13 cellular contexts compared by ENCODE assay signal in genomic region chr6:82217014-82217621, GRCh38. TPM values are rescaled to one million over a fixed set of nuclear protein-coding genes. Genes with fewer than 3 reads are reported as not detected.
DNase-seq lines count a peak whose midpoint lies in the region; ATAC-seq and TF ChIP-seq lines count a peak whose summit lies in the region.
"Had no signal": no experiment of that assay in that cellular context is flagged by ENCODE, and none has a peak within 500 bp of the region (broad histone marks: within the 10 kb centered on the region; RNA-seq: fewer than 3 reads in every experiment).

No MANE protein-coding gene starts in this region.

- DNase-seq in chondrocyte (ENCODE audit: low spot score) = no peak
- DNase-seq in AG20443 (ENCODE audit: low spot score) = no peak
- no peak for DNase-seq in activated CD4-positive, CD25-positive, alpha-beta regulatory T cell (lab: John Stamatoyannopoulos, UW)
- no peak for DNase-seq in NCI-H1694 (lab: John Stamatoyannopoulos, UW)
- DNase-seq in endothelial cell (ENCODE audit: low spot score) = no peak
- DNase-seq: DMS79; occipital lobe; Peyer's patch; stimulated activated CD4-positive, alpha-beta T cell treated with anti-CD3 and anti-CD28 coated beads, Interleukin-4, amount 100 ng/mL, for 4 hours; testis had no signal

- H3K27ac Mint-ChIP-seq in chondrocyte (ENCODE audit: unreplicated experiment) (peak overlapping the region; percentile 23), endothelial cell (ENCODE audit: unreplicated experiment) (no peak overlapping the region)

- peaks cover 27% of the 10 kb centered on the region for H3K36me3 Mint-ChIP-seq in chondrocyte (ENCODE audit: low read depth)
- peaks cover 27% of the 10 kb centered on the region for H3K36me3 Mint-ChIP-seq in endothelial cell (ENCODE audit: low read depth, unreplicated experiment)

- H3K9me3 Mint-ChIP-seq in chondrocyte (ENCODE audit: low read depth) (no peaks in the 10 kb centered on the region), endothelial cell (ENCODE audit: unreplicated experiment) (no peaks in the 10 kb centered on the region)

- H3K4me1 Mint-ChIP-seq in chondrocyte (ENCODE audit: low read depth) (no peaks in the 10 kb centered on the region), endothelial cell (ENCODE audit: unreplicated experiment) (no peaks in the 10 kb centered on the region)

- TF ChIP-seq CTCF in chondrocyte (IDR thresholded peaks at IDR 0.05) (no peak), endothelial cell (IDR thresholded peaks at IDR 0.05; ENCODE audit: unreplicated experiment) (no peak)

- ATAC-seq in GM18868 (IDR thresholded peaks at IDR 0.05; ENCODE audit: unreplicated experiment) = peak; percentile 93
- peak; percentile 89 for ATAC-seq in GM21529 (IDR thresholded peaks at IDR 0.05; ENCODE audit: unreplicated experiment)
- ATAC-seq in HG03139 (IDR thresholded peaks at IDR 0.05; ENCODE audit: unreplicated experiment) = peak; percentile 90

- H3K4me3 Mint-ChIP-seq in chondrocyte (ENCODE audit: unreplicated experiment) = no peak overlapping the region
- H3K4me3 Mint-ChIP-seq in endothelial cell (ENCODE audit: unreplicated experiment) = no peak overlapping the region

- H3K27me3 Mint-ChIP-seq in chondrocyte (ENCODE audit: low read depth) = no peaks in the 10 kb centered on the region
- H3K27me3 Mint-ChIP-seq in endothelial cell (ENCODE audit: unreplicated experiment) = no peaks in the 10 kb centered on the region

RNA-seq across cellular contexts. Expression of gene IBTK, which starts 30.4 kb away (rescaled TPM):
- total RNA-seq in chondrocyte = 30.0 to 35.3 TPM (median 30.7 TPM) in 3 replicates
- 24.8 TPM for total RNA-seq in endothelial cell (ENCODE audit: unreplicated experiment)
